8 cellular contexts compared by ENCODE assay signal in genomic region chr13:102847272-102848234, GRCh38. TPM values are rescaled to one million over a fixed set of nuclear protein-coding genes. Genes with fewer than 3 reads are reported as not detected.
DNase-seq lines count a peak whose midpoint lies in the region; ATAC-seq, FAIRE-seq and TF ChIP-seq lines count a peak whose summit lies in the region.

No MANE protein-coding gene starts in this region.

- peak; percentile 72 for TF ChIP-seq CTCF in colonic mucosa (IDR thresholded peaks at IDR 0.05)

- intact Hi-C loops in colonic mucosa (cut with DNase I), result loop anchor here (5.0 to 10.0 kb wide), 4 partner anchors 50 to 265 kb away; partner anchors contain the start of genes BIVM, POGLUT2, TEX30 and TPP2

- H3K4me1 ChIP-seq in colonic mucosa, result peaks cover 6% of the 10 kb centered on the region

- peaks cover 2% of the 10 kb centered on the region for H3K36me3 ChIP-seq in colonic mucosa

- peak; percentile 18 for ATAC-seq in HG03175 (IDR thresholded peaks at IDR 0.05; ENCODE audit: unreplicated experiment)
- no peak for ATAC-seq in HG03095 (IDR thresholded peaks at IDR 0.05; ENCODE audit: unreplicated experiment)
- ATAC-seq in HG02623 (IDR thresholded peaks at IDR 0.05; ENCODE audit: unreplicated experiment), result no peak

- H3K9me3 ChIP-seq in colonic mucosa, result no peaks in the 10 kb centered on the region

- H3K27ac ChIP-seq in colonic mucosa, result peak overlapping the region; percentile 99

- FAIRE-seq in RCC 7860 (lab: Jason Lieb, UNC), result peak; percentile 50

- peak overlapping the region; percentile 28 to 99 for H3K9ac ChIP-seq in colonic mucosa (ENCODE audit: low read depth in 2 of 2, low read length in 2 of 2)

- H3K4me3 ChIP-seq in colonic mucosa, result peak overlapping the region; percentile 91

- DNase-seq in NCI-H1105 treated with DMSO at 0.1 percent for 48 hours (lab: John Stamatoyannopoulos, UW), result peak; percentile 26
- no peak for DNase-seq in NCI-H1105 (lab: John Stamatoyannopoulos, UW)
- DNase-seq in RCC 7860 (ENCODE audit: low spot score), result peak; percentile 5
- DNase-seq in colonic mucosa, result no peak
- peak; percentile 27 for DNase-seq in midbrain (lab: John Stamatoyannopoulos, UW)

- no peaks in the 10 kb centered on the region for H3K27me3 ChIP-seq in colonic mucosa

RNA-seq across cellular contexts. Expression of gene ERCC5, which starts 1.7 kb away (rescaled TPM):
- 10 to 100 TPM; 64.7 to 79.1 TPM for total RNA-seq in colonic mucosa

RNA-seq across cellular contexts. Expression of gene BIVM, which starts 48.6 kb away (rescaled TPM):
- total RNA-seq in colonic mucosa, result 10 to 100 TPM; 11.8 to 15.5 TPM

RNA-seq across cellular contexts. Expression of gene POGLUT2, which starts 48.8 kb away (rescaled TPM):
- total RNA-seq in colonic mucosa, result 1 to 10 TPM; 1.3 to 2.8 TPM

Comparison
In these comparisons a context has a peak if more than half of its experiments do, and no peak if none do; other contexts are left out.
1. DNase-seq: peak in NCI-H1105 treated with DMSO at 0.1 percent for 48 hours (single experiment), RCC 7860 (single experiment) and midbrain (single experiment); none in NCI-H1105 (single experiment) and colonic mucosa (single experiment).